In genomic region chr2:121398853-121399252, GRCh38 we compare ENCODE assay signal across 19 cellular contexts.
DNase-seq lines count a peak whose midpoint lies in the region; ATAC-seq, FAIRE-seq and TF ChIP-seq lines count a peak whose summit lies in the region.
"Had no signal": no experiment of that assay in that cellular context is flagged by ENCODE, and none has a peak within 500 bp of the region (broad histone marks: within the 10 kb centered on the region; RNA-seq: fewer than 3 reads in every experiment).

No MANE protein-coding gene starts in this region.

- peak; percentile 8 for FAIRE-seq in HepG2 (lab: Jason Lieb, UNC)
- FAIRE-seq: RCC 7860 had no signal

- intact Hi-C loops in CD14-positive monocyte (cut with micrococcal nuclease), result no loop called here
- intact Hi-C loops in HepG2 (cut with micrococcal nuclease; ENCODE audit: unreplicated experiment), result no loop called here

- H3K4me3 ChIP-seq in HL-60 (replicated peaks; ENCODE audit: insufficient read depth, low read length) (no peak overlapping the region), cardiac fibroblast (replicated peaks in 1 of 2; ENCODE audit: low read depth in 2 of 2, low read length in 2 of 2) (no peak overlapping the region), HepG2 (replicated peaks in 1 of 3; ENCODE audit: insufficient read depth in 1 of 3, low read depth in 2 of 3, low read length in 3 of 3) (no peak overlapping the region)

- POLR2A ChIA-PET in HepG2 (lab: Yijun Ruan, JAX), result no interaction called here

- H3K4me3 Mint-ChIP-seq in CD14-positive monocyte, result no peak overlapping the region
- H3K4me3 Mint-ChIP-seq: B cell; CD8-positive, alpha-beta T cell had no signal

- ATAC-seq in HepG2 (no peak), HG03039 (IDR thresholded peaks at IDR 0.05; ENCODE audit: unreplicated experiment) (no peak)
- ATAC-seq: CD8-positive, alpha-beta T cell; SK-N-SH treated with all-trans-retinoic acid at 6 μM for 48 hours had no signal

- no peaks in the 10 kb centered on the region for H3K79me2 ChIP-seq in HepG2 (ENCODE audit: insufficient read depth, low read length)

- TF ChIP-seq EP300 in HepG2 (IDR thresholded peaks at IDR 0.05; ENCODE audit: low read depth in 2 of 2, low read length in 2 of 2) (no peak), HepG2 (CRISPR knock-in tag; IDR thresholded peaks at IDR 0.05; ENCODE audit: borderline replicate concordance) (no peak)

- H3K4me1 ChIP-seq in HepG2 (ENCODE audit: insufficient read depth, low read length), result no peaks in the 10 kb centered on the region

- in situ Hi-C loops in HepG2 (cut with HindIII; ENCODE audit: extremely low pct_ligation_motif_present, low pct_unique_long_range_greater_than_20kb), result no loop called here

- TF ChIP-seq POLR2A in HepG2 (IDR thresholded peaks at IDR 0.05; ENCODE audit: insufficient read depth in 1 of 2, low read depth in 2 of 2, low read length in 2 of 2), result no peak

- CTCF ChIA-PET in HepG2 (lab: Yijun Ruan, JAX; ENCODE audit: low intra/inter-chr PET ratio, low total read pairs), result no interaction called here

- H3K27me3 ChIP-seq in HL-60 (ENCODE audit: insufficient read depth, poor library complexity, severe bottlenecking) (no peaks in the 10 kb centered on the region), HepG2 (ENCODE audit: control insufficient read depth in 1 of 2, insufficient read depth in 2 of 2, low read length in 2 of 2) (no peaks in the 10 kb centered on the region)

- no TSS peak for BruUV-seq in HepG2 (replicated peaks; lab: Mats Ljungman, UMichigan)

- no peaks in the 10 kb centered on the region for H3K9me3 Mint-ChIP-seq in CD14-positive monocyte
- H3K9me3 Mint-ChIP-seq: CD8-positive, alpha-beta T cell had no signal

- DNase-seq in CD14-positive monocyte (ENCODE audit: low spot score), result no peak
- DNase-seq in HL-60 (ENCODE audit: low read depth in 1 of 2, low spot score in 1 of 2), result peak; percentile 7 to 17
- peak; percentile 40 to 51 for DNase-seq in cardiac fibroblast (ENCODE audit: low read depth in 2 of 2)
- DNase-seq in HepG2 (ENCODE audit: low spot score), result no peak
- no peak for DNase-seq in DMS153 treated with DMSO at 0.1 percent for 48 hours (lab: John Stamatoyannopoulos, UW; ENCODE audit: unreplicated experiment)
- DNase-seq in activated gamma-delta T cell treated with Interleukin-2 at 50 U/mL for 16 hours, result no peak
- DNase-seq: ACHN; CD8-positive, alpha-beta T cell; H7; Kasumi-1; NCI-H1092; NCI-H1694 treated with DMSO at 0.1 percent for 48 hours; NCI-H345; NCI-H748 treated with DMSO at 0.1 percent for 48 hours; SHP77 had no signal

- no peaks in the 10 kb centered on the region for H3K27me3 Mint-ChIP-seq in CD14-positive monocyte (ENCODE audit: low read depth in 3 of 3)
- H3K27me3 Mint-ChIP-seq: B cell had no signal

- H3K27ac Mint-ChIP-seq in CD14-positive monocyte, result peak overlapping the region in 5 of 7 donors; percentile 52 to 88 (median 70)
- H3K27ac Mint-ChIP-seq: B cell; CD8-positive, alpha-beta T cell had no signal

- no peak for TF ChIP-seq CTCF in CD14-positive monocyte (IDR thresholded peaks at IDR 0.05)
- TF ChIP-seq CTCF in HL-60 (IDR thresholded peaks at IDR 0.05; ENCODE audit: insufficient read depth, low read length), result no peak
- TF ChIP-seq CTCF in cardiac fibroblast (IDR thresholded peaks at IDR 0.05; ENCODE audit: low read depth, low read length), result no peak
- TF ChIP-seq CTCF in HepG2 (CRISPR knock-in tag; IDR thresholded peaks at IDR 0.05), result no peak

- H3K4me2 ChIP-seq in HepG2 (ENCODE audit: low read depth, low read length), result no peak overlapping the region

- H3K27ac ChIP-seq in HL-60 (replicated peaks) (no peak overlapping the region), HepG2 (ENCODE audit: extremely low read length, insufficient read depth, low read length) (no peak overlapping the region)

- no peak for TF ChIP-seq RAD21 in HepG2 (CRISPR knock-in tag; IDR thresholded peaks at IDR 0.05)

- no peaks in the 10 kb centered on the region for H4K20me1 ChIP-seq in HepG2 (ENCODE audit: insufficient read depth, low read length)

- H3K4me1 Mint-ChIP-seq in CD14-positive monocyte, result peaks cover 7% of the 10 kb centered on the region
- H3K4me1 Mint-ChIP-seq: B cell had no signal

- H3K9ac ChIP-seq in HepG2 (ENCODE audit: insufficient read depth, low read depth, low read length), result no peak overlapping the region

- 83% methylated on average over 3 of the region's 3 CpGs for WGBS in HepG2 (ENCODE audit: low lambda C conversion rate)

- H2AFZ ChIP-seq in HepG2 (ENCODE audit: low read length), result no peak overlapping the region

- peaks cover 20 to 84% of the 10 kb centered on the region in 2 experiments for H3K36me3 ChIP-seq in HepG2 (replicated peaks in 1 of 2; ENCODE audit: control insufficient read depth in 1 of 2, insufficient read depth in 2 of 2, low read length in 2 of 2)

- no peaks in the 10 kb centered on the region for H3K9me3 ChIP-seq in HepG2 (ENCODE audit: low read length)

- peaks cover 68 to 73% of the 10 kb centered on the region in 2 donors for H3K36me3 Mint-ChIP-seq in CD14-positive monocyte

TF ChIP-seq in HepG2, 621 proteins besides CTCF, POLR2A, EP300 and RAD21:
- TF ChIP-seq CEBPB (IDR thresholded peaks at IDR 0.05; ENCODE audit: borderline replicate concordance, low read depth, low read length) (peak; percentile 70; the same call in 1 of the 2 replicates), ZNF879 (CRISPR knock-in tag; IDR thresholded peaks at IDR 0.05) (no peak), NBN (conservative IDR thresholded peaks at IDR 0.05) (no peak), RORA (CRISPR knock-in tag; IDR thresholded peaks at IDR 0.05) (no peak), CBX5 (CRISPR knock-in tag; IDR thresholded peaks at IDR 0.05; ENCODE audit: borderline replicate concordance) (no peak), ZMYM3 (CRISPR knock-in tag; IDR thresholded peaks at IDR 0.05) (no peak)

Comparison
In these comparisons a context has a peak if more than half of its experiments do, and no peak if none do; other contexts are left out.
1. DNase-seq: peak in HL-60 (2 of 2) and cardiac fibroblast (2 of 2); none in CD14-positive monocyte (single experiment), HepG2 (single experiment), DMS153 treated with DMSO at 0.1 percent for 48 hours (single experiment) and activated gamma-delta T cell treated with Interleukin-2 at 50 U/mL for 16 hours (single experiment).